In genomic region chr17:352421-353212, GRCh38 we compare ENCODE assay signal across 8 cellular contexts. TPM values are rescaled to one million over a fixed set of nuclear protein-coding genes. Genes with fewer than 3 reads are reported as not detected.
DNase-seq lines count a peak whose midpoint lies in the region; ATAC-seq and TF ChIP-seq lines count a peak whose summit lies in the region.

Gene RPH3AL, minus strand, starts transcription at chr17:352807. Its CDS starts 25,264 bp downstream, at chr17:327543.

- TF ChIP-seq CTCF in dorsolateral prefrontal cortex (IDR thresholded peaks at IDR 0.05 in 54 of 56, conservative IDR thresholded peaks at IDR 0.05 in 2 of 56; ENCODE audit: low read depth in 1 of 56, partially characterized antibody in 56 of 56): no peak

- DNase-seq in AG20443 (ENCODE audit: low spot score): peak; percentile 49
- DNase-seq in NCI-H2171 (lab: John Stamatoyannopoulos, UW): peak; percentile 69
- no peak for DNase-seq in dorsolateral prefrontal cortex
- no peak for DNase-seq in GM03348 (ENCODE audit: low spot score)
- no peak for DNase-seq in foreskin melanocyte
- DNase-seq in NK-92 treated with Interleukin-12 subunit alpha and Interleukin-12 subunit beta, amount 100 ng/mL, for 24 hours (lab: John Stamatoyannopoulos, UW): no peak

- H3K9me3 ChIP-seq in mucosa of rectum (ENCODE audit: control insufficient read depth in 2 of 2, low read length in 2 of 2): no peaks in the 10 kb centered on the region

- no peaks in the 10 kb centered on the region for H3K27me3 ChIP-seq in dorsolateral prefrontal cortex
- H3K27me3 ChIP-seq in mucosa of rectum (ENCODE audit: control insufficient read depth in 2 of 2, insufficient read depth in 2 of 2, low read length in 2 of 2): no peaks in the 10 kb centered on the region

- H3K4me1 ChIP-seq in mucosa of rectum (ENCODE audit: control insufficient read depth in 2 of 2, insufficient read depth in 2 of 2, low read length in 2 of 2): peaks cover 46 to 62% of the 10 kb centered on the region in 2 donors

- intact Hi-C loops in dorsolateral prefrontal cortex (cut with DNase I): no loop called here

- H3K36me3 ChIP-seq in mucosa of rectum (ENCODE audit: control insufficient read depth in 2 of 2, insufficient read depth in 2 of 2, low read length in 2 of 2): no peaks in the 10 kb centered on the region

- peak within 1 kb of the TSS in 38 of 59 donors; percentile 0 to 78 (median 52) for H3K27ac ChIP-seq in dorsolateral prefrontal cortex
- H3K27ac ChIP-seq in mucosa of rectum (ENCODE audit: low read depth in 2 of 2, low read length in 2 of 2): peak within 1 kb of the TSS; percentile 95 to 97

- H3K9ac ChIP-seq in mucosa of rectum (ENCODE audit: low read depth in 1 of 2, low read length in 2 of 2): peak within 1 kb of the TSS; percentile 73 to 84

- H3K4me3 ChIP-seq in dorsolateral prefrontal cortex (no peak within 1 kb of the TSS), mucosa of rectum (ENCODE audit: low read length in 2 of 2) (peak within 1 kb of the TSS; percentile 51 to 67)

- ATAC-seq in HG02678 (IDR thresholded peaks at IDR 0.05; ENCODE audit: unreplicated experiment): no peak

RNA-seq across cellular contexts. Expression of gene RPH3AL, which starts in this region (rescaled TPM):
- total RNA-seq in dorsolateral prefrontal cortex: 10 to 100 TPM in 51 of 120 experiments, 1 to 10 TPM in 69; 4.2 to 18.6 (median 9.3) TPM

Comparison
In these comparisons a context has a peak if more than half of its experiments do, and no peak if none do; other contexts are left out.
1. DNase-seq: peak in AG20443 (single experiment) and NCI-H2171 (single experiment); none in dorsolateral prefrontal cortex (0 of 10), GM03348 (single experiment), foreskin melanocyte (single experiment) and NK-92 treated with Interleukin-12 subunit alpha and Interleukin-12 subunit beta, amount 100 ng/mL, for 24 hours (single experiment).
2. H3K4me3 ChIP-seq: peak in mucosa of rectum (2 of 2); none in dorsolateral prefrontal cortex (0 of 59).